ENCODE assay signal across 1 cellular context in genomic region chr1:6512245-6512907, GRCh38.
TF ChIP-seq lines count a peak whose summit lies in the region.

No MANE protein-coding gene starts in this region.

TF ChIP-seq in HepG2, 621 proteins besides CTCF, POLR2A, EP300 and RAD21 (continued from another document):
- 0 out of 2 replicates have a peak, but pooled peaks have one; percentile 14 for TF ChIP-seq HNF1A (IDR thresholded peaks at IDR 0.05; ENCODE audit: low read depth)
- TF ChIP-seq HNF1A (CRISPR knock-in tag; IDR thresholded peaks at IDR 0.05; ENCODE audit: borderline replicate concordance), result no peak
- no peak for TF ChIP-seq NFRKB (IDR thresholded peaks at IDR 0.05)
- no peak for TF ChIP-seq SIN3A (IDR thresholded peaks at IDR 0.05; ENCODE audit: borderline replicate concordance, low read depth, low read length)
- TF ChIP-seq XBP1 (CRISPR knock-in tag; IDR thresholded peaks at IDR 0.05), result no peak
- TF ChIP-seq RXRB (CRISPR knock-in tag; IDR thresholded peaks at IDR 0.05; ENCODE audit: borderline replicate concordance), result peak; percentile 32; the same call in 1 of the 2 replicates
- no peak for TF ChIP-seq ETV5 (CRISPR knock-in tag; IDR thresholded peaks at IDR 0.05; ENCODE audit: borderline replicate concordance)
- 0 out of 2 replicates have a peak, but pooled peaks have one; percentile 52 for TF ChIP-seq ZXDC (CRISPR knock-in tag; IDR thresholded peaks at IDR 0.05)
- TF ChIP-seq RBM22 (optimal IDR thresholded peaks at IDR 0.05; ENCODE audit: low read length), result no peak
- TF ChIP-seq PITX1 (CRISPR knock-in tag; IDR thresholded peaks at IDR 0.05), result peak; percentile 66; the same call in 1 of the 2 replicates
- TF ChIP-seq ZNF879 (CRISPR knock-in tag; IDR thresholded peaks at IDR 0.05), result no peak
- TF ChIP-seq USF2 (IDR thresholded peaks at IDR 0.05; ENCODE audit: low read depth, low read length), result no peak
- TF ChIP-seq USF2 (CRISPR knock-in tag; IDR thresholded peaks at IDR 0.05; ENCODE audit: borderline replicate concordance), result peak; percentile 49; the same call in 1 of the 2 replicates
- no peak for TF ChIP-seq TAF1 (CRISPR knock-in tag; IDR thresholded peaks at IDR 0.05)
- TF ChIP-seq MEF2D (CRISPR knock-in tag; IDR thresholded peaks at IDR 0.05), result 0 out of 2 replicates have a peak, but pooled peaks have one; percentile 30
- peak; percentile 68 for TF ChIP-seq ZFX (CRISPR knock-in tag; IDR thresholded peaks at IDR 0.05; ENCODE audit: low read depth)
- TF ChIP-seq ZKSCAN8 (CRISPR knock-in tag; IDR thresholded peaks at IDR 0.05; ENCODE audit: borderline replicate concordance), result no peak
- TF ChIP-seq, protein P1, sequence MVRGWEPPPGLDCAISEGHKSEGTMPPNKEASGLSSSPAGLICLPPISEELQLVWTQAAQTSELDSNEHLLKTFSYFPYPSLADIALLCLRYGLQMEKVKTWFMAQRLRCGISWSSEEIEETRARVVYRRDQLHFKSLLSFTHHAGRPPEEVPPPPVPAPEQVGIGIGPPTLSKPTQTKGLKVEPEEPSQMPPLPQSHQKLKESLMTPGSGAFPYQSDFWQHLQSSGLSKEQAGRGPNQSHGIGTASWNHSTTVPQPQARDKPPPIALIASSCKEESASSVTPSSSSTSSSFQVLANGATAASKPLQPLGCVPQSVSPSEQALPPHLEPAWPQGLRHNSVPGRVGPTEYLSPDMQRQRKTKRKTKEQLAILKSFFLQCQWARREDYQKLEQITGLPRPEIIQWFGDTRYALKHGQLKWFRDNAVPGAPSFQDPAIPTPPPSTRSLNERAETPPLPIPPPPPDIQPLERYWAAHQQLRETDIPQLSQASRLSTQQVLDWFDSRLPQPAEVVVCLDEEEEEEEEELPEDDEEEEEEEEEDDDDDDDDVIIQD (CRISPR knock-in tag; IDR thresholded peaks at IDR 0.05; ENCODE audit: low read depth), result no peak
- TF ChIP-seq HNRNPL (IDR thresholded peaks at IDR 0.05; ENCODE audit: low read depth, low read length), result peak; percentile 93
- no peak for TF ChIP-seq CEBPZ (IDR thresholded peaks at IDR 0.05; ENCODE audit: low read length)
- no peak for TF ChIP-seq ZNF652 (CRISPR knock-in tag; IDR thresholded peaks at IDR 0.05; ENCODE audit: borderline replicate concordance, low read depth)
- TF ChIP-seq, protein P2, sequence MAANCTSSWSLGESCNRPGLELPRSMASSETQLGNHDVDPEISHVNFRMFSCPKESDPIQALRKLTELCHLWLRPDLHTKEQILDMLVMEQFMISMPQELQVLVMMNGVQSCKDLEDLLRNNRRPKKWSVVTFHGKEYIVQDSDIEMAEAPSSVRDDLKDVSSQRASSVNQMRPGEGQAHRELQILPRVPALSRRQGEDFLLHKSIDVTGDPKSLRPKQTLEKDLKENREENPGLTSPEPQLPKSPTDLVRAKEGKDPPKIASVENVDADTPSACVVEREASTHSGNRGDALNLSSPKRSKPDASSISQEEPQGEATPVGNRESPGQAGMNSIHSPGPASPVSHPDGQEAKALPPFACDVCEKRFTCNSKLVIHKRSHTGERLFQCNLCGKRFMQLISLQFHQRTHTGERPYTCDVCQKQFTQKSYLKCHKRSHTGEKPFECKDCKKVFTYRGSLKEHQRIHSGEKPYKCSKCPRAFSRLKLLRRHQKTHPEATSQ (CRISPR knock-in tag; IDR thresholded peaks at IDR 0.05; ENCODE audit: borderline replicate concordance), result no peak
- TF ChIP-seq AHDC1 (CRISPR knock-in tag; IDR thresholded peaks at IDR 0.05; ENCODE audit: borderline replicate concordance), result no peak
- TF ChIP-seq ZNF777 (CRISPR knock-in tag; IDR thresholded peaks at IDR 0.05), result 0 out of 2 replicates have a peak, but pooled peaks have one; percentile 17
